In genomic region chr7:126856691-126857291, GRCh38 we compare ENCODE assay signal across 1 cellular context.
TF ChIP-seq lines count a peak whose summit lies in the region.

No MANE protein-coding gene starts in this region.

TF ChIP-seq in K562, 482 proteins besides CTCF, POLR2A, EP300 and RAD21 (continued from another document):
- TF ChIP-seq ZBTB40 (IDR thresholded peaks at IDR 0.05) (no peak), ZBTB40 (CRISPR knock-in tag; IDR thresholded peaks at IDR 0.05) (no peak), DACH1 (IDR thresholded peaks at IDR 0.05; ENCODE audit: partially characterized antibody) (no peak), ZNF592 (IDR thresholded peaks at IDR 0.05) (no peak)
